ENCODE assay signal across 9 cellular contexts in genomic region chr5:180799902-180800801, GRCh38. TPM values are rescaled to one million over a fixed set of nuclear protein-coding genes. Genes with fewer than 3 reads are reported as not detected.
DNase-seq lines count a peak whose midpoint lies in the region; ATAC-seq and TF ChIP-seq lines count a peak whose summit lies in the region.
"Had no signal": no experiment of that assay in that cellular context is flagged by ENCODE, and none has a peak within 500 bp of the region (broad histone marks: within the 10 kb centered on the region; RNA-seq: fewer than 3 reads in every experiment).

No MANE protein-coding gene starts in this region.

- peaks cover 8% of the 10 kb centered on the region for H3K27me3 Mint-ChIP-seq in neural progenitor cell (ENCODE audit: insufficient read depth, low read depth)

- DNase-seq in Daoy (ENCODE audit: low read depth) (peak; percentile 65), RKO (ENCODE audit: low spot score) (peak; percentile 35), neural progenitor cell (ENCODE audit: low spot score) (no peak), NCI-H2081 treated with DMSO at 0.1 percent for 48 hours (lab: John Stamatoyannopoulos, UW) (no peak), T-helper 9 cell (no peak)
- DNase-seq in effector memory CD4-positive, alpha-beta T cell: no peak
- DNase-seq in stimulated activated CD4-positive, alpha-beta T cell treated with anti-CD3 and anti-CD28 coated beads, Interleukin-1b, Interleukin-23, amount 100 ng/mL, for 48 hours: no peak
- DNase-seq: stimulated activated CD4-positive, alpha-beta T cell treated with anti-CD3 and anti-CD28 coated beads, Interleukin-4, amount 100 ng/mL, for 4 hours had no signal

- H2AFZ ChIP-seq in neural progenitor cell (replicated peaks): no peak overlapping the region

- H3K27ac ChIP-seq in effector memory CD4-positive, alpha-beta T cell (ENCODE audit: insufficient read depth, low read length, poor library complexity, severe bottlenecking): peak overlapping the region; percentile 16
- H3K27ac ChIP-seq in neural progenitor cell: no peak overlapping the region

- peaks cover 18% of the 10 kb centered on the region for H3F3A ChIP-seq in neural progenitor cell (ENCODE audit: low read depth)

- H3K4me3 ChIP-seq in effector memory CD4-positive, alpha-beta T cell (ENCODE audit: insufficient read depth, low read depth, low read length, poor library complexity, severe bottlenecking): no peak overlapping the region
- no peak overlapping the region for H3K4me3 ChIP-seq in neural progenitor cell

- peaks cover 24% of the 10 kb centered on the region for H3K36me3 Mint-ChIP-seq in neural progenitor cell

- H3K4me2 ChIP-seq in neural progenitor cell: no peak overlapping the region

- H4K20me1 ChIP-seq in neural progenitor cell (ENCODE audit: low read depth): peaks cover 76% of the 10 kb centered on the region

- no peak for TF ChIP-seq CTCF in neural progenitor cell (IDR thresholded peaks at IDR 0.05)

- peaks cover 19% of the 10 kb centered on the region for H3K36me3 ChIP-seq in effector memory CD4-positive, alpha-beta T cell (ENCODE audit: control insufficient read depth, insufficient read depth, low read length)
- no peaks in the 10 kb centered on the region for H3K36me3 ChIP-seq in neural progenitor cell

- H3K4me1 ChIP-seq in effector memory CD4-positive, alpha-beta T cell (ENCODE audit: control insufficient read depth, insufficient read depth, low read length, poor library complexity, severe bottlenecking): peaks cover 75% of the 10 kb centered on the region
- H3K4me1 ChIP-seq in neural progenitor cell: peaks cover 17% of the 10 kb centered on the region

- peak overlapping the region; percentile 15 for H3K4me3 Mint-ChIP-seq in neural progenitor cell

- H3K9me3 ChIP-seq in effector memory CD4-positive, alpha-beta T cell (ENCODE audit: control insufficient read depth, low read length): no peaks in the 10 kb centered on the region
- H3K9me3 ChIP-seq in neural progenitor cell (ENCODE audit: low read depth): no peaks in the 10 kb centered on the region

- no peak overlapping the region for H3K9ac ChIP-seq in neural progenitor cell

- no peaks in the 10 kb centered on the region for H3K27me3 ChIP-seq in effector memory CD4-positive, alpha-beta T cell (replicated peaks; ENCODE audit: control insufficient read depth, insufficient read depth, low read length, poor library complexity, severe bottlenecking)
- H3K27me3 ChIP-seq in neural progenitor cell: no peaks in the 10 kb centered on the region

- ATAC-seq in HG02852 (IDR thresholded peaks at IDR 0.05; ENCODE audit: unreplicated experiment): no peak

- H3K9me3 Mint-ChIP-seq in neural progenitor cell: no peaks in the 10 kb centered on the region

- H3K79me2 ChIP-seq in neural progenitor cell (ENCODE audit: low read depth): peaks cover 88% of the 10 kb centered on the region

- no peak overlapping the region for H3K27ac Mint-ChIP-seq in neural progenitor cell

- peaks cover 26% of the 10 kb centered on the region for H3K4me1 Mint-ChIP-seq in neural progenitor cell

RNA-seq across cellular contexts. Expression of gene MGAT1, which starts 2.5 kb away (rescaled TPM):
- 58.7 and 62.9 TPM in 2 replicates for total RNA-seq in Daoy (2014; rRNA removed; shearing (Covaris generic))
- 31.8 and 67.8 TPM in 2 replicates for total RNA-seq in neural progenitor cell (ENCODE audit: low replicate concordance)

Comparison
In these comparisons a context has a peak if more than half of its experiments do, and no peak if none do; other contexts are left out.
1. DNase-seq: peak in Daoy (single experiment) and RKO (single experiment); none in effector memory CD4-positive, alpha-beta T cell (0 of 3), neural progenitor cell (single experiment), stimulated activated CD4-positive, alpha-beta T cell treated with anti-CD3 and anti-CD28 coated beads, Interleukin-1b, Interleukin-23, amount 100 ng/mL, for 48 hours (single experiment), NCI-H2081 treated with DMSO at 0.1 percent for 48 hours (single experiment) and T-helper 9 cell (single experiment).